11 cellular contexts compared by ENCODE assay signal in the genomic region with DNA sequence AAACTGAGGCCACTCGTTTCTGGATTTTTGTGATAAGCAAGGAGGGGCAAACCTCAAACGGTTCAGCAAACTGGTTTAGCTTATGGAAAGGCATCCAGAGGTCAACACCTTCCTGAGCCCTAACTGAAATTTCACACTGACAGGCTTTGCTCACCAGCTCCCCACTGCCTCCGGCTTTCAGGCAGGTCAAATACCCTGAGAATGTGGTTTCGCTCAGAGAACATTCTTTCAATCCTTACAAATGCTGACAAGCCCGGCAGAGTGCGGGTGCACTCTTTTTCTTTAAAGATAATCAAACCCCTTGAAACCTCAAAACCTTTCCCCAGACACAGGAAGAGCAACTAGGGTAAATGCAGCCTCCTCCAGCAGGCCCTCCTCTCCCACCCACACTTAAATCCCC. TPM values are rescaled to one million over a fixed set of nuclear protein-coding genes. Genes with fewer than 3 reads are reported as not detected.
DNase-seq lines count a peak whose midpoint lies in the region; ATAC-seq lines count a peak whose summit lies in the region.
"Had no signal": no experiment of that assay in that cellular context is flagged by ENCODE, and none has a peak within 500 bp of the region (broad histone marks: within the 10 kb centered on the region; RNA-seq: fewer than 3 reads in every experiment).

No MANE protein-coding gene starts in this region.

- H3K27ac Mint-ChIP-seq in activated CD8-positive, alpha-beta memory T cell treated with anti-CD3 and anti-CD28 coated beads, Interleukin-2, amount 10 ng/mL, durations not matched to agents 7 days and 5 days: peak overlapping the region; percentile 93
- peak overlapping the region; percentile 91 to 93 for H3K27ac Mint-ChIP-seq in T-cell
- peak overlapping the region; percentile 47 to 82 for H3K27ac Mint-ChIP-seq in effector memory CD8-positive, alpha-beta T cell

- no peaks in the 10 kb centered on the region for H3K27me3 Mint-ChIP-seq in activated CD8-positive, alpha-beta memory T cell treated with anti-CD3 and anti-CD28 coated beads, Interleukin-2, amount 10 ng/mL, durations not matched to agents 7 days and 5 days
- H3K27me3 Mint-ChIP-seq in T-cell: peaks cover 0 to 8% of the 10 kb centered on the region in 2 donors
- no peaks in the 10 kb centered on the region for H3K27me3 Mint-ChIP-seq in effector memory CD8-positive, alpha-beta T cell

- CTCF ChIA-PET in activated CD8-positive, alpha-beta memory T cell treated with anti-CD3 and anti-CD28 coated beads, Interleukin-2, amount 10 ng/mL, durations not matched to agents 7 days and 5 days (lab: Charles Lee): interaction anchor here (0.6 to 1.0 kb wide), 2 partner anchors 14 to 54 kb away, joined by 3 read pairs; no protein-coding TSS in a partner anchor
- CTCF ChIA-PET in T-cell (lab: Charles Lee): interaction anchor here (0.5 to 1.0 kb wide), 3 partner anchors 11 to 363 kb away, joined by 3 to 4 read pairs (median 3); no protein-coding TSS in a partner anchor

- H3K4me1 Mint-ChIP-seq in activated CD8-positive, alpha-beta memory T cell treated with anti-CD3 and anti-CD28 coated beads, Interleukin-2, amount 10 ng/mL, durations not matched to agents 7 days and 5 days: peaks cover 64% of the 10 kb centered on the region
- peaks cover 54 to 75% (median 70%) of the 10 kb centered on the region in 3 donors for H3K4me1 Mint-ChIP-seq in T-cell
- peaks cover 34% of the 10 kb centered on the region in 2 donors for H3K4me1 Mint-ChIP-seq in effector memory CD8-positive, alpha-beta T cell (ENCODE audit: low read depth in 2 of 2)

- H3K4me3 Mint-ChIP-seq in activated CD8-positive, alpha-beta memory T cell treated with anti-CD3 and anti-CD28 coated beads, Interleukin-2, amount 10 ng/mL, durations not matched to agents 7 days and 5 days: no peak overlapping the region
- peak overlapping the region; percentile 17 to 55 (median 18) for H3K4me3 Mint-ChIP-seq in T-cell
- H3K4me3 Mint-ChIP-seq in effector memory CD8-positive, alpha-beta T cell: peak overlapping the region; percentile 30 to 45

- DNase-seq in activated CD8-positive, alpha-beta memory T cell treated with anti-CD3 and anti-CD28 coated beads, Interleukin-2, amount 10 ng/mL, durations not matched to agents 7 days and 5 days: peak; percentile 47
- no peak for DNase-seq in activated CD8-positive, alpha-beta memory T cell treated with anti-CD3 and anti-CD28 coated beads, Interleukin-2, amount 50 U/mL, for 48 hours
- no peak for DNase-seq in T-cell
- DNase-seq in effector memory CD8-positive, alpha-beta T cell: no peak
- peak; percentile 52 for DNase-seq in renal cortical epithelial cell (ENCODE audit: low read depth)
- no peak for DNase-seq in RPMI8226
- DNase-seq in inferior parietal cortex (ENCODE audit: extremely low spot score): no peak
- DNase-seq: activated gamma-delta T cell treated with Interleukin-2 at 50 U/mL for 16 hours, GOT3, NCI-H1417 had no signal

- POLR2A ChIA-PET in T-cell (lab: Charles Lee): no interaction called here

- H3K9me3 Mint-ChIP-seq in activated CD8-positive, alpha-beta memory T cell treated with anti-CD3 and anti-CD28 coated beads, Interleukin-2, amount 10 ng/mL, durations not matched to agents 7 days and 5 days (ENCODE audit: low read depth): no peaks in the 10 kb centered on the region
- no peaks in the 10 kb centered on the region for H3K9me3 Mint-ChIP-seq in T-cell
- H3K9me3 Mint-ChIP-seq in effector memory CD8-positive, alpha-beta T cell: no peaks in the 10 kb centered on the region

- ATAC-seq in activated CD8-positive, alpha-beta memory T cell treated with anti-CD3 and anti-CD28 coated beads, Interleukin-2, amount 10 ng/mL, durations not matched to agents 7 days and 5 days: peak; percentile 62
- peak in 3 of 4 experiments; percentile 16 to 48 (median 33) for ATAC-seq in T-cell (replicated peaks in 1 of 4)
- ATAC-seq in effector memory CD8-positive, alpha-beta T cell (replicated peaks): peak; percentile 37
- ATAC-seq in GM21515 (IDR thresholded peaks at IDR 0.05; ENCODE audit: unreplicated experiment): no peak

- H3K36me3 Mint-ChIP-seq in activated CD8-positive, alpha-beta memory T cell treated with anti-CD3 and anti-CD28 coated beads, Interleukin-2, amount 10 ng/mL, durations not matched to agents 7 days and 5 days: peaks cover 30% of the 10 kb centered on the region
- H3K36me3 Mint-ChIP-seq in T-cell: peaks cover 12% of the 10 kb centered on the region
- peaks cover 12% of the 10 kb centered on the region for H3K36me3 Mint-ChIP-seq in effector memory CD8-positive, alpha-beta T cell (ENCODE audit: insufficient read depth)

RNA-seq across cellular contexts. Expression of a gene that starts 41.5 kb away (rescaled TPM):
- total RNA-seq in activated CD8-positive, alpha-beta memory T cell treated with anti-CD3 and anti-CD28 coated beads, Interleukin-2, amount 10 ng/mL, durations not matched to agents 7 days and 5 days: 10 to 100 TPM in 1 of 2 experiments, 1 to 10 TPM in 1; 5.9 to 12.7 TPM
- total RNA-seq in T-cell (10 to 100 TPM; 23.8 to 38.4 (median 37.1) TPM), renal cortical epithelial cell (not detected in 2 replicates)

Comparison
In these comparisons a context has a peak if more than half of its experiments do, and no peak if none do; other contexts are left out.
1. DNase-seq: peak in activated CD8-positive, alpha-beta memory T cell treated with anti-CD3 and anti-CD28 coated beads, Interleukin-2, amount 10 ng/mL, durations not matched to agents 7 days and 5 days (single experiment) and renal cortical epithelial cell (single experiment); none in activated CD8-positive, alpha-beta memory T cell treated with anti-CD3 and anti-CD28 coated beads, Interleukin-2, amount 50 U/mL, for 48 hours (single experiment), T-cell (0 of 34), effector memory CD8-positive, alpha-beta T cell (0 of 3), RPMI8226 (single experiment) and inferior parietal cortex (single experiment).
2. Peak in every context shown above with its lines, with median percentiles within 50 percentile points of each other: H3K27ac Mint-ChIP-seq.